24 cellular contexts compared by ENCODE assay signal in genomic region chr14:75734848-75735247, GRCh38.
DNase-seq lines count a peak whose midpoint lies in the region; ATAC-seq and TF ChIP-seq lines count a peak whose summit lies in the region.
"Had no signal": no experiment of that assay in that cellular context is flagged by ENCODE, and none has a peak within 500 bp of the region (broad histone marks: within the 10 kb centered on the region; RNA-seq: fewer than 3 reads in every experiment).

No MANE protein-coding gene starts in this region.

- TF ChIP-seq POLR2A in prostate gland (IDR thresholded peaks at IDR 0.05): no peak

- TF ChIP-seq RAD21 in SK-N-SH (IDR thresholded peaks at IDR 0.05; ENCODE audit: low read length): no peak

- H3K4me3 Mint-ChIP-seq in GM23338 (no peak overlapping the region), endodermal cell (no peak overlapping the region), nephron progenitor cell (no peak overlapping the region)
- H3K4me3 Mint-ChIP-seq: CD14-positive monocyte; CD4-positive, alpha-beta T cell; CD8-positive, alpha-beta memory T cell had no signal

- H3K79me2 ChIP-seq in GM23338 (replicated peaks; ENCODE audit: insufficient read depth) (no peaks in the 10 kb centered on the region), SK-N-SH (ENCODE audit: insufficient read depth) (no peaks in the 10 kb centered on the region)

- H3K27me3 Mint-ChIP-seq in GM23338 (ENCODE audit: insufficient read depth, low read depth, poor library complexity) (peaks cover 2% of the 10 kb centered on the region), endodermal cell (ENCODE audit: insufficient read depth) (no peaks in the 10 kb centered on the region), nephron progenitor cell (ENCODE audit: low read depth, poor library complexity) (no peaks in the 10 kb centered on the region)
- H3K27me3 Mint-ChIP-seq: CD4-positive, alpha-beta T cell; CD8-positive, alpha-beta memory T cell had no signal

- H3K9me3 Mint-ChIP-seq in GM23338: no peaks in the 10 kb centered on the region
- H3K9me3 Mint-ChIP-seq in endodermal cell: no peaks in the 10 kb centered on the region
- H3K9me3 Mint-ChIP-seq in nephron progenitor cell: no peaks in the 10 kb centered on the region
- H3K9me3 Mint-ChIP-seq: CD14-positive monocyte; CD4-positive, alpha-beta T cell; CD8-positive, alpha-beta memory T cell had no signal

- CTCF ChIA-PET in SK-N-SH (lab: Yijun Ruan, JAX): interaction anchor here (1.3 kb wide), 1 partner anchor 24 kb away, joined by 4 read pairs; no protein-coding TSS in a partner anchor

- no peak overlapping the region for H3K27ac ChIP-seq in GM23338 (ENCODE audit: low read depth)
- no peak overlapping the region for H3K27ac ChIP-seq in endodermal cell (ENCODE audit: low read depth, low read length)
- H3K27ac ChIP-seq in prostate gland: peak overlapping the region; percentile 63 to 81
- no peak overlapping the region for H3K27ac ChIP-seq in SK-N-SH (ENCODE audit: low read depth in 2 of 2, low read length in 1 of 2)
- H3K27ac ChIP-seq: A549; BLaER1 treated with 17β-estradiol and CSF1 and Interleukin-3, amounts not matched to agents 10 nM and 100 nM had no signal

- H4K20me1 ChIP-seq in GM23338 (replicated peaks; ENCODE audit: insufficient read depth) (0 out of 2 replicates have a peak, but pooled peaks cover 5% of the 10 kb centered on the region), SK-N-SH (ENCODE audit: insufficient read depth) (no peaks in the 10 kb centered on the region)
- H4K20me1 ChIP-seq: BLaER1 treated with 17β-estradiol and CSF1 and Interleukin-3, amounts not matched to agents 10 nM and 100 nM had no signal

- H3K36me3 ChIP-seq in GM23338 (ENCODE audit: insufficient read depth): no peaks in the 10 kb centered on the region; the same call in 1 of the 2 replicates
- H3K36me3 ChIP-seq in endodermal cell (ENCODE audit: control insufficient read depth, insufficient read depth, low read length): peaks cover 60% of the 10 kb centered on the region
- no peaks in the 10 kb centered on the region for H3K36me3 ChIP-seq in prostate gland
- peaks cover 36 to 39% of the 10 kb centered on the region in 2 experiments for H3K36me3 ChIP-seq in SK-N-SH (replicated peaks in 1 of 2; ENCODE audit: control insufficient read depth in 1 of 2, insufficient read depth in 2 of 2, low read length in 1 of 2)

- H3K27ac Mint-ChIP-seq in GM23338 (peak overlapping the region; percentile 15), endodermal cell (peak overlapping the region; percentile 1), nephron progenitor cell (peak overlapping the region; percentile 50)
- H3K27ac Mint-ChIP-seq: CD14-positive monocyte; CD4-positive, alpha-beta T cell; CD8-positive, alpha-beta memory T cell had no signal

- H2AFZ ChIP-seq in GM23338 (no peak overlapping the region), SK-N-SH (ENCODE audit: low read depth) (no peak overlapping the region)

- H3K9ac ChIP-seq in endodermal cell (ENCODE audit: extremely low read depth, low read length, poor library complexity, severe bottlenecking) (no peak overlapping the region), SK-N-SH (no peak overlapping the region)
- H3K9ac ChIP-seq: BLaER1 treated with 17β-estradiol and CSF1 and Interleukin-3, amounts not matched to agents 10 nM and 100 nM had no signal

- H3K9me3 ChIP-seq in endodermal cell (ENCODE audit: control insufficient read depth, low read length): no peaks in the 10 kb centered on the region
- H3K9me3 ChIP-seq in prostate gland: no peaks in the 10 kb centered on the region
- H3K9me3 ChIP-seq in SK-N-SH: no peaks in the 10 kb centered on the region
- H3K9me3 ChIP-seq: A549; BE2C; BLaER1 treated with 17β-estradiol and CSF1 and Interleukin-3, amounts not matched to agents 10 nM and 100 nM had no signal

- H3K4me2 ChIP-seq in GM23338: no peak overlapping the region
- H3K4me2 ChIP-seq in SK-N-SH: no peak overlapping the region
- H3K4me2 ChIP-seq: A549; BLaER1 treated with 17β-estradiol and CSF1 and Interleukin-3, amounts not matched to agents 10 nM and 100 nM had no signal

- DNase-seq in GM23338 (ENCODE audit: low spot score): no peak
- no peak for DNase-seq in endodermal cell
- no peak for DNase-seq in nephron progenitor cell
- no peak for DNase-seq in prostate gland (ENCODE audit: low spot score)
- DNase-seq in NCI-H2029 (lab: John Stamatoyannopoulos, UW): no peak
- DNase-seq in SK-N-SH: no peak
- no peak for DNase-seq in HuH-7.5 (ENCODE audit: low spot score)
- no peak for DNase-seq in NCI-H526 (lab: John Stamatoyannopoulos, UW)
- DNase-seq: 8988T; ACHN; AML-193; BE2C; Calu3; CD4-positive, alpha-beta T cell; CD8-positive, alpha-beta memory T cell; COR-L47; DMS53; DMS79 treated with DMSO at 0.1 percent for 48 hours; GF-D8; H7 had no signal

- H3K27me3 ChIP-seq in GM23338 (ENCODE audit: insufficient read depth) (no peaks in the 10 kb centered on the region), endodermal cell (ENCODE audit: control insufficient read depth, insufficient read depth, low read length, poor library complexity, severe bottlenecking) (no peaks in the 10 kb centered on the region), prostate gland (replicated peaks; ENCODE audit: insufficient read depth) (no peaks in the 10 kb centered on the region), SK-N-SH (ENCODE audit: insufficient read depth) (no peaks in the 10 kb centered on the region)
- H3K27me3 ChIP-seq: BE2C; BLaER1 treated with 17β-estradiol and CSF1 and Interleukin-3, amounts not matched to agents 10 nM and 100 nM had no signal

- H3K9me2 ChIP-seq in GM23338 (ENCODE audit: insufficient read depth) (no peaks in the 10 kb centered on the region), SK-N-SH (no peaks in the 10 kb centered on the region)

- TF ChIP-seq CTCF in GM23338 (conservative IDR thresholded peaks at IDR 0.05; ENCODE audit: low read depth in 2 of 2) (no peak), endodermal cell (conservative IDR thresholded peaks at IDR 0.05) (no peak), nephron progenitor cell (IDR thresholded peaks at IDR 0.05) (no peak), prostate gland (IDR thresholded peaks at IDR 0.05) (no peak), SK-N-SH (IDR thresholded peaks at IDR 0.05) (no peak)

- H3K36me3 Mint-ChIP-seq in GM23338 (ENCODE audit: low read depth) (peaks cover 3% of the 10 kb centered on the region; the same call in 1 of the 3 replicates), endodermal cell (ENCODE audit: low read depth) (peaks cover 13% of the 10 kb centered on the region), nephron progenitor cell (ENCODE audit: low read depth) (peaks cover 25% of the 10 kb centered on the region)

- TF ChIP-seq EP300 in SK-N-SH (IDR thresholded peaks at IDR 0.05; ENCODE audit: borderline replicate concordance in 1 of 2, low read depth in 1 of 2, low read length in 1 of 2): no peak

- intact Hi-C loops in prostate gland (cut with DNase I): no loop called here

- H3K4me1 Mint-ChIP-seq in GM23338 (peaks cover 8% of the 10 kb centered on the region), endodermal cell (no peaks in the 10 kb centered on the region), nephron progenitor cell (no peaks in the 10 kb centered on the region)
- H3K4me1 Mint-ChIP-seq: CD14-positive monocyte; CD8-positive, alpha-beta memory T cell had no signal

- 92 to 94% methylated on average over 2 to 3 of the region's 3 CpGs for WGBS in endodermal cell (ENCODE audit: insufficient coverage in 1 of 2, insufficient read length in 1 of 2), 2 experiments
- WGBS in prostate gland: 65% methylated on average over 3 of the region's 3 CpGs
- WGBS in SK-N-SH (ENCODE audit: low lambda C conversion rate): 59% methylated on average over 3 of the region's 3 CpGs

- H3F3A ChIP-seq in GM23338 (replicated peaks; ENCODE audit: low read depth) (no peaks in the 10 kb centered on the region), SK-N-SH (replicated peaks; ENCODE audit: insufficient read depth) (no peaks in the 10 kb centered on the region)

- no peak for ATAC-seq in GM23338
- ATAC-seq: A549, HCT116 had no signal

- POLR2A ChIA-PET in SK-N-SH (lab: Yijun Ruan, JAX): no interaction called here

- H3K4me3 ChIP-seq in GM23338 (no peak overlapping the region), endodermal cell (ENCODE audit: low read length) (no peak overlapping the region), prostate gland (no peak overlapping the region), SK-N-SH (ENCODE audit: low read depth in 2 of 2, low read length in 1 of 2) (no peak overlapping the region)
- H3K4me3 ChIP-seq: A549; BLaER1 treated with 17β-estradiol and CSF1 and Interleukin-3, amounts not matched to agents 10 nM and 100 nM had no signal

- no peaks in the 10 kb centered on the region for H3K4me1 ChIP-seq in GM23338 (ENCODE audit: insufficient read depth)
- no peaks in the 10 kb centered on the region for H3K4me1 ChIP-seq in endodermal cell (ENCODE audit: control insufficient read depth, insufficient read depth, low read length)
- H3K4me1 ChIP-seq in prostate gland (replicated peaks): peaks cover 13% of the 10 kb centered on the region
- H3K4me1 ChIP-seq in SK-N-SH (ENCODE audit: control insufficient read depth in 1 of 2, insufficient read depth in 2 of 2, low read depth in 1 of 2, low read length in 1 of 2): no peaks in the 10 kb centered on the region
- H3K4me1 ChIP-seq: BE2C; BLaER1 treated with 17β-estradiol and CSF1 and Interleukin-3, amounts not matched to agents 10 nM and 100 nM had no signal

TF ChIP-seq in GM23338, 12 proteins besides CTCF, POLR2A, EP300 and RAD21 (continues in another document):
- TF ChIP-seq JUNB (IDR thresholded peaks at IDR 0.05; ENCODE audit: unreplicated experiment) (no peak), NANOG (IDR thresholded peaks at IDR 0.05; ENCODE audit: borderline replicate concordance) (no peak), ZNF114 (CRISPR knock-in tag; IDR thresholded peaks at IDR 0.05) (no peak), ZNF331 (CRISPR knock-in tag; IDR thresholded peaks at IDR 0.05; ENCODE audit: low read depth) (no peak)

TF ChIP-seq in SK-N-SH, 30 proteins besides CTCF, POLR2A, EP300 and RAD21:
- no peak for TF ChIP-seq RXRA (IDR thresholded peaks at IDR 0.05; ENCODE audit: borderline replicate concordance, low read depth)
- no peak for TF ChIP-seq SIN3A (IDR thresholded peaks at IDR 0.05; ENCODE audit: borderline replicate concordance, low read depth, low read length)

Comparison
In these comparisons a context has a peak if more than half of its experiments do, and no peak if none do; other contexts are left out.
1. H3K27ac ChIP-seq: peak in prostate gland (2 of 2); none in GM23338 (single experiment), endodermal cell (single experiment) and SK-N-SH (0 of 2).
2. Peak in every context shown above with its lines, with median percentiles within 50 percentile points of each other: H3K27ac Mint-ChIP-seq.